1 cellular context compared by ENCODE assay signal in the genomic region with DNA sequence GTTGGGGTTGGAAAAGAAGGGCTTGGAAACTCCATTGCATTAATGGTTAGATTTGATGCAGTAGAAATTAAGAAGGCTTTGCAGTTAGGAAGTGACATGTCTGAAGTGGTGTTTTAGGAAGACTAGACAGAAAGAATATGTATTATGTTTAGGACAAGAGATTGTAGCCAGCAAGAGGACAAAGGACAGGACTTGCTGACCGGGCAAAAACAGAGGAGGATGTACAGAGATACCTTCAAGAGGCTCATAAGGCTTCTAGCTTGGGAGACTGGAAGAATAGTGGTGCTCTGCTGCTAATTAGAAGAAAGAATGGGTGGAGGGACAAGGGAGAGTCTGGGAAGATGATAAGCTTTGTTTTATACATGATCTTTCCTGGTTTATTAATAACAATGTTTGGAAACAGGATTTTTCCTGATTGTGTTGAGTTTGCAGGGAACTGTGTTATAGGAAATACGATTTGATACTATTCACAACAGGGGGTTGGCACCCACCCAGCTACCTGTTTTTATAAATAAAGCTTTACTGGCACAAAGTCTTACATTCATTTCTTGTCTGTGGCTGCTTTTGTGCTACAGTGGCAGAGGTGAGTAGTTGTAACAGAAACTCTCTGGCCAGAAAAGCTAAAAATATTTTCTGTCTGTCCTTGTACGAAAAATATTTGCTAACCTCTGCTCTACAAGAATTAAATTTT.
TF ChIP-seq lines count a peak whose summit lies in the region.

No MANE protein-coding gene starts in this region.

TF ChIP-seq in IMR-90, 13 proteins besides CTCF, POLR2A, EP300 and RAD21:
- TF ChIP-seq MAFK (IDR thresholded peaks at IDR 0.05; ENCODE audit: low read depth, low read length) (peak; percentile 90), RCOR1 (IDR thresholded peaks at IDR 0.05; ENCODE audit: insufficient replicate concordance, low read length) (no peak), MXI1 (IDR thresholded peaks at IDR 0.05; ENCODE audit: borderline replicate concordance, low read depth, low read length) (no peak)
TF ChIP-seq in IMR-90: peak in this region for 1.
